In the genomic region with DNA sequence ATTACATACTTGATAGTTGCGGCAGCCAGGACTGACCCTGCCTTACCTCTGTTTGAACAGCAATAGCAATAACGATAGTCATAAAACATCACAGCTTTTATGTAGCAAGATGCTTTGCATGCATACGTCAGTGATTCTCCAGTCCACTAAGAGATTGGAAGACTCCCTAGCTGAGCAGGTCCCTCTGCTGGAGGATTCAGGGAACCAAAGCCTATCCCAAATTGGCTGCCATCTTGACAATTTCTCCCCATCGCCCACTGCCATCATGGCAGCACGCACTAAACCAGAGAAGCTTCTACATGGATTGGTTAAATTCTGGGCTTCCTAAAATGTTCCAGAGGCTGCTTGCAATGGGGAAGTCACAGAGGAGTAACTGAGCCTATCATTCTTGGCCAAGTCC, we compare ENCODE assay signal across 18 cellular contexts.
A peak's percentile ranks its signal among the peaks of the same experiment; 100 is the strongest.
DNase-seq lines count a peak whose midpoint lies in the region; ATAC-seq and TF ChIP-seq lines count a peak whose summit lies in the region.
"Had no signal": no experiment of that assay in that cellular context is flagged by ENCODE, and none has a peak within 500 bp of the region (broad histone marks: within the 10 kb centered on the region; RNA-seq: fewer than 3 reads in every experiment).

No MANE protein-coding gene starts in this region.

- no peak for DNase-seq in AG04449 (ENCODE audit: low read depth, low spot score)
- peak; percentile 64 for DNase-seq in RPMI7951 (ENCODE audit: low read depth)
- no peak for DNase-seq in glutamatergic neuron
- DNase-seq in GM19238 (ENCODE audit: insufficient read length, low spot score): no peak
- no peak for DNase-seq in T1000 (lab: John Stamatoyannopoulos, UW)
- no peak for DNase-seq in amygdala (lab: John Stamatoyannopoulos, UW)
- DNase-seq: activated CD4-positive, alpha-beta T cell treated with anti-CD3 and anti-CD28 coated beads for 36 hours; dermis blood vessel endothelial cell; immature natural killer cell; lower lobe of right lung; NCI-H1694; occipital lobe; PC-9; stimulated activated CD4-positive, alpha-beta T cell treated with anti-CD3 and anti-CD28 coated beads, Interleukin-2, amount 100 ng/mL, for 24 hours had no signal

- TF ChIP-seq CTCF in AG04449 (IDR thresholded peaks at IDR 0.05; ENCODE audit: insufficient read depth, low read length, missing control alignments) (peak; percentile 26), GM12873 (IDR thresholded peaks at IDR 0.05; ENCODE audit: insufficient read depth, low read depth, low read length, missing control alignments) (peak; percentile 13), glutamatergic neuron (IDR thresholded peaks at IDR 0.05; ENCODE audit: partially characterized antibody, unreplicated experiment) (peak; percentile 44)

- H3K4me1 Mint-ChIP-seq in glutamatergic neuron (ENCODE audit: low read depth, unreplicated experiment): peaks cover 2% of the 10 kb centered on the region
- H3K4me1 Mint-ChIP-seq: activated CD4-positive, alpha-beta T cell treated with anti-CD3 and anti-CD28 coated beads for 36 hours; immature natural killer cell had no signal

- H3K4me3 Mint-ChIP-seq in glutamatergic neuron (ENCODE audit: unreplicated experiment): no peak overlapping the region
- H3K4me3 Mint-ChIP-seq: activated CD4-positive, alpha-beta T cell treated with anti-CD3 and anti-CD28 coated beads for 36 hours; immature natural killer cell had no signal

- POLR2A ChIA-PET in AG04449 (lab: Yijun Ruan, JAX): no interaction called here

- H3K27me3 Mint-ChIP-seq in glutamatergic neuron (ENCODE audit: unreplicated experiment): no peaks in the 10 kb centered on the region

- no peaks in the 10 kb centered on the region for H3K36me3 Mint-ChIP-seq in glutamatergic neuron (ENCODE audit: unreplicated experiment)
- H3K36me3 Mint-ChIP-seq: immature natural killer cell had no signal

- no peak overlapping the region for H3K27ac Mint-ChIP-seq in glutamatergic neuron (ENCODE audit: unreplicated experiment)
- H3K27ac Mint-ChIP-seq: activated CD4-positive, alpha-beta T cell treated with anti-CD3 and anti-CD28 coated beads for 36 hours; immature natural killer cell had no signal

- no peaks in the 10 kb centered on the region for H3K9me3 Mint-ChIP-seq in glutamatergic neuron (ENCODE audit: unreplicated experiment)
- H3K9me3 Mint-ChIP-seq: immature natural killer cell had no signal

- CTCF ChIA-PET in AG04449 (lab: Yijun Ruan, JAX): interaction anchor here (1.1 to 1.3 kb wide), 2 partner anchors 10 to 252 kb away, joined by 3 read pairs; no protein-coding TSS in a partner anchor

- ATAC-seq in HG02610 (IDR thresholded peaks at IDR 0.05; ENCODE audit: unreplicated experiment): no peak
- ATAC-seq: activated CD4-positive, alpha-beta T cell treated with anti-CD3 and anti-CD28 coated beads for 36 hours; lower lobe of right lung had no signal

- no peak overlapping the region for H3K4me3 ChIP-seq in AG04449 (ENCODE audit: low read depth, low read length)
- H3K4me3 ChIP-seq: lower lobe of right lung, PC-9, SK-N-MC, vagina had no signal
